In the genomic region with DNA sequence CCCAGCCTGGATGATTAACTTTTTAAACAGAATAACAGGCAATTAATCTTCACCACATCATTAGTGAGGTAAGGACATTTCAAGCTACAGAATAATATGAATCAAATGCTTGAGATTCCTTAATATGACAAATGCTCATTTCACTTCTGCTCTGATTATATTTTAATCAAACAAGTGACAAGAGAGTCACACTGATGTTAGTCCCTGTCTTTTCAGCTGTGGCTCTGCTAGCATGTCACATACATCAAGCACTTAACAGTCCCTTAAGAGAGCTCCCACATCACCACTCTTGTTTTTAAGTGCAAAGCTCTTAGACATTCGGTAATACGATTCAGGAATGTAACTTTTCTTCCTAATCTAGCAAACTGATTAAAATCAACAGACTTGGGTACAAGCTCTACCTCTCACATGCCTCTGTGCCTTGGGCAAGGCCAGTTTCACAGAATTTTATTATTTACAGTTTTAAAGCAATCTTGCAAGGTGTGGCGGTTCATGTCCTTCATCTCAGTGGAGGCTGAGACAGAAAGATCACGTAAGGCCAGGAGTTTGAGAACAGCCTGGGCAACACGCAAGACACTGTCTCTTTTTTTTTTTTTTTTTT, we compare ENCODE assay signal across 1 cellular context.
TF ChIP-seq lines count a peak whose summit lies in the region.

No MANE protein-coding gene starts in this region.

TF ChIP-seq in HCT116, 20 proteins besides CTCF, POLR2A, EP300 and RAD21:
- TF ChIP-seq, protein P1, sequence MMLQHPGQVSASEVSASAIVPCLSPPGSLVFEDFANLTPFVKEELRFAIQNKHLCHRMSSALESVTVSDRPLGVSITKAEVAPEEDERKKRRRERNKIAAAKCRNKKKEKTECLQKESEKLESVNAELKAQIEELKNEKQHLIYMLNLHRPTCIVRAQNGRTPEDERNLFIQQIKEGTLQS (IDR thresholded peaks at IDR 0.05) = no peak
- TF ChIP-seq EZH2 (IDR thresholded peaks at IDR 0.05) (no peak), SRF (IDR thresholded peaks at IDR 0.05; ENCODE audit: low read depth) (no peak)
- TF ChIP-seq, protein P2, sequence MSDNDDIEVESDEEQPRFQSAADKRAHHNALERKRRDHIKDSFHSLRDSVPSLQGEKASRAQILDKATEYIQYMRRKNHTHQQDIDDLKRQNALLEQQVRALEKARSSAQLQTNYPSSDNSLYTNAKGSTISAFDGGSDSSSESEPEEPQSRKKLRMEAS (IDR thresholded peaks at IDR 0.05) = no peak
- TF ChIP-seq, protein P3, sequence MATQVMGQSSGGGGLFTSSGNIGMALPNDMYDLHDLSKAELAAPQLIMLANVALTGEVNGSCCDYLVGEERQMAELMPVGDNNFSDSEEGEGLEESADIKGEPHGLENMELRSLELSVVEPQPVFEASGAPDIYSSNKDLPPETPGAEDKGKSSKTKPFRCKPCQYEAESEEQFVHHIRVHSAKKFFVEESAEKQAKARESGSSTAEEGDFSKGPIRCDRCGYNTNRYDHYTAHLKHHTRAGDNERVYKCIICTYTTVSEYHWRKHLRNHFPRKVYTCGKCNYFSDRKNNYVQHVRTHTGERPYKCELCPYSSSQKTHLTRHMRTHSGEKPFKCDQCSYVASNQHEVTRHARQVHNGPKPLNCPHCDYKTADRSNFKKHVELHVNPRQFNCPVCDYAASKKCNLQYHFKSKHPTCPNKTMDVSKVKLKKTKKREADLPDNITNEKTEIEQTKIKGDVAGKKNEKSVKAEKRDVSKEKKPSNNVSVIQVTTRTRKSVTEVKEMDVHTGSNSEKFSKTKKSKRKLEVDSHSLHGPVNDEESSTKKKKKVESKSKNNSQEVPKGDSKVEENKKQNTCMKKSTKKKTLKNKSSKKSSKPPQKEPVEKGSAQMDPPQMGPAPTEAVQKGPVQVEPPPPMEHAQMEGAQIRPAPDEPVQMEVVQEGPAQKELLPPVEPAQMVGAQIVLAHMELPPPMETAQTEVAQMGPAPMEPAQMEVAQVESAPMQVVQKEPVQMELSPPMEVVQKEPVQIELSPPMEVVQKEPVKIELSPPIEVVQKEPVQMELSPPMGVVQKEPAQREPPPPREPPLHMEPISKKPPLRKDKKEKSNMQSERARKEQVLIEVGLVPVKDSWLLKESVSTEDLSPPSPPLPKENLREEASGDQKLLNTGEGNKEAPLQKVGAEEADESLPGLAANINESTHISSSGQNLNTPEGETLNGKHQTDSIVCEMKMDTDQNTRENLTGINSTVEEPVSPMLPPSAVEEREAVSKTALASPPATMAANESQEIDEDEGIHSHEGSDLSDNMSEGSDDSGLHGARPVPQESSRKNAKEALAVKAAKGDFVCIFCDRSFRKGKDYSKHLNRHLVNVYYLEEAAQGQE (IDR thresholded peaks at IDR 0.05; ENCODE audit: low read depth) = no peak
